Comparison of ENCODE assay signal across 18 cellular contexts in genomic region chr3:23100106-23100505, GRCh38.
A peak's percentile ranks its signal among the peaks of the same experiment; 100 is the strongest.
DNase-seq lines count a peak whose midpoint lies in the region; ATAC-seq and TF ChIP-seq lines count a peak whose summit lies in the region.
"Had no signal": no experiment of that assay in that cellular context is flagged by ENCODE, and none has a peak within 500 bp of the region (broad histone marks: within the 10 kb centered on the region; RNA-seq: fewer than 3 reads in every experiment).

No MANE protein-coding gene starts in this region.

- H2BK5ac ChIP-seq in trophoblast cell (ENCODE audit: low read depth, low read length, poor library complexity), result no peak overlapping the region

- H2BK12ac ChIP-seq in trophoblast cell (ENCODE audit: low read length), result no peak overlapping the region

- H3K36me3 ChIP-seq in GM23338 (ENCODE audit: insufficient read depth) (no peaks in the 10 kb centered on the region), trophoblast cell (ENCODE audit: control insufficient read depth in 1 of 2, insufficient read depth in 2 of 2, low read length in 2 of 2) (no peaks in the 10 kb centered on the region)
- H3K36me3 ChIP-seq: BLaER1, HAP-1 had no signal

- no CpG with 5 or more reads among the region's 9 CpGs for WGBS in trophoblast cell (ENCODE audit: extremely low coverage, insufficient coverage, insufficient read length)

- H3K27ac Mint-ChIP-seq in GM23338, result peak overlapping the region; percentile 46
- H3K27ac Mint-ChIP-seq in activated T-helper 17 cell treated with anti-CD3 and anti-CD28 coated beads, Interleukin-2, amount 50 U/mL, for 72 hours, result no peak overlapping the region
- H3K27ac Mint-ChIP-seq: CD4-positive, CD25-positive, alpha-beta regulatory T cell; CD8-positive, alpha-beta memory T cell; HFFc6 had no signal

- no peak overlapping the region for H2BK120ac ChIP-seq in trophoblast cell (ENCODE audit: insufficient read depth, low read length, poor library complexity)

- H3K4me1 ChIP-seq in GM23338 (ENCODE audit: insufficient read depth), result no peaks in the 10 kb centered on the region
- peaks cover 0 to 4% of the 10 kb centered on the region in 2 experiments for H3K4me1 ChIP-seq in trophoblast cell (ENCODE audit: control insufficient read depth in 1 of 2, insufficient read depth in 2 of 2, low read length in 2 of 2)
- H3K4me1 ChIP-seq: BLaER1, HAP-1 had no signal

- H3K4ac ChIP-seq in trophoblast cell (ENCODE audit: low read depth, low read length), result no peak overlapping the region

- H4K8ac ChIP-seq in trophoblast cell (ENCODE audit: low read depth, low read length), result no peak overlapping the region

- H3K23ac ChIP-seq in trophoblast cell (ENCODE audit: low read length), result no peak overlapping the region

- H3K4me2 ChIP-seq in GM23338, result no peak overlapping the region
- no peak overlapping the region for H3K4me2 ChIP-seq in trophoblast cell (ENCODE audit: low read length)
- H3K4me2 ChIP-seq: BLaER1 had no signal

- H3K4me1 Mint-ChIP-seq in GM23338, result peaks cover 10% of the 10 kb centered on the region; the same call in 2 of the 3 replicates
- no peaks in the 10 kb centered on the region for H3K4me1 Mint-ChIP-seq in activated T-helper 17 cell treated with anti-CD3 and anti-CD28 coated beads, Interleukin-2, amount 50 U/mL, for 72 hours
- H3K4me1 Mint-ChIP-seq: CD4-positive, CD25-positive, alpha-beta regulatory T cell; CD8-positive, alpha-beta memory T cell had no signal

- H3K27me3 ChIP-seq in GM23338 (ENCODE audit: insufficient read depth) (no peaks in the 10 kb centered on the region), trophoblast cell (ENCODE audit: insufficient read depth, low read length) (no peaks in the 10 kb centered on the region)
- H3K27me3 ChIP-seq: BLaER1 had no signal

- H4K20me1 ChIP-seq in GM23338 (replicated peaks; ENCODE audit: insufficient read depth), result no peaks in the 10 kb centered on the region
- H4K20me1 ChIP-seq: BLaER1 had no signal

- H3K14ac ChIP-seq in trophoblast cell (ENCODE audit: low read length), result no peak overlapping the region

- DNase-seq in GM23338 (ENCODE audit: low spot score) (no peak), dermis blood vessel endothelial cell (peak; percentile 29), trophoblast cell (peak; percentile 83 to 92), NCI-H345 (lab: John Stamatoyannopoulos, UW) (no peak)
- DNase-seq: CD4-positive, CD25-positive, alpha-beta regulatory T cell; CD8-positive, alpha-beta memory T cell; DMS 273 treated with DMSO at 0.1 percent for 48 hours; DMS79; EL; GDM1; GM23248; HFFc6 had no signal

- H3K4me3 ChIP-seq in GM23338, result no peak overlapping the region
- H3K4me3 ChIP-seq in trophoblast cell (ENCODE audit: low read depth, low read length), result no peak overlapping the region
- H3K4me3 ChIP-seq: BLaER1, GM12878, GM23248, HAP-1 had no signal

- H3K9ac ChIP-seq in trophoblast cell (ENCODE audit: low read length), result no peak overlapping the region
- H3K9ac ChIP-seq: BLaER1, GM23248 had no signal

- no peak overlapping the region for H3K4me3 Mint-ChIP-seq in GM23338
- H3K4me3 Mint-ChIP-seq in activated T-helper 17 cell treated with anti-CD3 and anti-CD28 coated beads, Interleukin-2, amount 50 U/mL, for 72 hours, result no peak overlapping the region
- H3K4me3 Mint-ChIP-seq: CD4-positive, CD25-positive, alpha-beta regulatory T cell; CD8-positive, alpha-beta memory T cell; HFFc6 had no signal

- H3K79me2 ChIP-seq in GM23338 (replicated peaks; ENCODE audit: insufficient read depth) (no peaks in the 10 kb centered on the region), trophoblast cell (ENCODE audit: control insufficient read depth, insufficient read depth, low read length, poor library complexity) (no peaks in the 10 kb centered on the region)

- H3K9me2 ChIP-seq in GM23338 (ENCODE audit: insufficient read depth), result 0 out of 2 replicates have a peak, but pooled peaks cover 3% of the 10 kb centered on the region

- no peak overlapping the region for H2AK5ac ChIP-seq in trophoblast cell (ENCODE audit: low read length)

- no peak overlapping the region for H4K91ac ChIP-seq in trophoblast cell (ENCODE audit: low read depth, low read length)

- H3F3A ChIP-seq in GM23338 (replicated peaks; ENCODE audit: low read depth), result no peaks in the 10 kb centered on the region

- H2AFZ ChIP-seq in GM23338 (peak overlapping the region; percentile 78; the same call in 1 of the 2 replicates), trophoblast cell (ENCODE audit: insufficient read depth, low read length, poor library complexity) (no peak overlapping the region)
- H2AFZ ChIP-seq: GM23248 had no signal

- H3K9me3 ChIP-seq in trophoblast cell (ENCODE audit: insufficient read depth, low read depth, low read length), result no peaks in the 10 kb centered on the region
- H3K9me3 ChIP-seq: BLaER1, HAP-1 had no signal

- no peaks in the 10 kb centered on the region; the same call in 1 of the 3 replicates for H3K36me3 Mint-ChIP-seq in GM23338 (ENCODE audit: low read depth)
- H3K36me3 Mint-ChIP-seq in activated T-helper 17 cell treated with anti-CD3 and anti-CD28 coated beads, Interleukin-2, amount 50 U/mL, for 72 hours (ENCODE audit: low read depth), result no peaks in the 10 kb centered on the region
- H3K36me3 Mint-ChIP-seq: CD4-positive, CD25-positive, alpha-beta regulatory T cell had no signal

- ATAC-seq in GM23338 (no peak), HG03045 (IDR thresholded peaks at IDR 0.05; ENCODE audit: unreplicated experiment) (no peak)
- ATAC-seq in activated T-helper 17 cell treated with anti-CD3 and anti-CD28 coated beads, Interleukin-2, amount 50 U/mL, for 72 hours (replicated peaks), result no peak
- ATAC-seq: GM12878 had no signal

- H4K12ac ChIP-seq in trophoblast cell (ENCODE audit: low read depth, low read length), result no peak overlapping the region

- TF ChIP-seq CTCF in GM23338 (conservative IDR thresholded peaks at IDR 0.05; ENCODE audit: low read depth in 2 of 2), result no peak

- H3K9me3 Mint-ChIP-seq in GM23338, result peaks cover under 1% of the 10 kb centered on the region; the same call in 2 of the 3 replicates
- H3K9me3 Mint-ChIP-seq in activated T-helper 17 cell treated with anti-CD3 and anti-CD28 coated beads, Interleukin-2, amount 50 U/mL, for 72 hours, result no peaks in the 10 kb centered on the region
- H3K9me3 Mint-ChIP-seq: HFFc6 had no signal

- no peak overlapping the region for H3K18ac ChIP-seq in trophoblast cell (ENCODE audit: low read length)

- H3K27ac ChIP-seq in GM23338 (ENCODE audit: low read depth) (no peak overlapping the region), trophoblast cell (ENCODE audit: low read depth, low read length) (no peak overlapping the region)
- H3K27ac ChIP-seq: BLaER1, C4-2B, GM23248 had no signal

- peaks cover 3% of the 10 kb centered on the region for H3K27me3 Mint-ChIP-seq in GM23338 (ENCODE audit: insufficient read depth, low read depth, poor library complexity)
- H3K27me3 Mint-ChIP-seq in activated T-helper 17 cell treated with anti-CD3 and anti-CD28 coated beads, Interleukin-2, amount 50 U/mL, for 72 hours, result no peaks in the 10 kb centered on the region
- H3K27me3 Mint-ChIP-seq: CD4-positive, CD25-positive, alpha-beta regulatory T cell; CD8-positive, alpha-beta memory T cell had no signal

- no peaks in the 10 kb centered on the region for H3K79me1 ChIP-seq in trophoblast cell (ENCODE audit: low read length)

TF ChIP-seq in GM23338, 12 proteins besides CTCF, POLR2A, EP300 and RAD21 (continues in another document):
- TF ChIP-seq EZH2phosphoT487 (IDR thresholded peaks at IDR 0.05; ENCODE audit: unreplicated experiment) (no peak), STAT1 (IDR thresholded peaks at IDR 0.05; ENCODE audit: unreplicated experiment) (no peak), NANOG (IDR thresholded peaks at IDR 0.05; ENCODE audit: borderline replicate concordance) (no peak), ZNF331 (CRISPR knock-in tag; IDR thresholded peaks at IDR 0.05; ENCODE audit: low read depth) (no peak), JUNB (IDR thresholded peaks at IDR 0.05; ENCODE audit: unreplicated experiment) (no peak), ZNF114 (CRISPR knock-in tag; IDR thresholded peaks at IDR 0.05) (no peak), EZH2 (IDR thresholded peaks at IDR 0.05; ENCODE audit: low read depth, unreplicated experiment) (no peak)

Comparison
In these comparisons a context has a peak if more than half of its experiments do, and no peak if none do; other contexts are left out.
1. DNase-seq: peak in dermis blood vessel endothelial cell (single experiment) and trophoblast cell (2 of 2); none in GM23338 (single experiment) and NCI-H345 (single experiment).